ENCODE assay signal across 8 cellular contexts in the genomic region with DNA sequence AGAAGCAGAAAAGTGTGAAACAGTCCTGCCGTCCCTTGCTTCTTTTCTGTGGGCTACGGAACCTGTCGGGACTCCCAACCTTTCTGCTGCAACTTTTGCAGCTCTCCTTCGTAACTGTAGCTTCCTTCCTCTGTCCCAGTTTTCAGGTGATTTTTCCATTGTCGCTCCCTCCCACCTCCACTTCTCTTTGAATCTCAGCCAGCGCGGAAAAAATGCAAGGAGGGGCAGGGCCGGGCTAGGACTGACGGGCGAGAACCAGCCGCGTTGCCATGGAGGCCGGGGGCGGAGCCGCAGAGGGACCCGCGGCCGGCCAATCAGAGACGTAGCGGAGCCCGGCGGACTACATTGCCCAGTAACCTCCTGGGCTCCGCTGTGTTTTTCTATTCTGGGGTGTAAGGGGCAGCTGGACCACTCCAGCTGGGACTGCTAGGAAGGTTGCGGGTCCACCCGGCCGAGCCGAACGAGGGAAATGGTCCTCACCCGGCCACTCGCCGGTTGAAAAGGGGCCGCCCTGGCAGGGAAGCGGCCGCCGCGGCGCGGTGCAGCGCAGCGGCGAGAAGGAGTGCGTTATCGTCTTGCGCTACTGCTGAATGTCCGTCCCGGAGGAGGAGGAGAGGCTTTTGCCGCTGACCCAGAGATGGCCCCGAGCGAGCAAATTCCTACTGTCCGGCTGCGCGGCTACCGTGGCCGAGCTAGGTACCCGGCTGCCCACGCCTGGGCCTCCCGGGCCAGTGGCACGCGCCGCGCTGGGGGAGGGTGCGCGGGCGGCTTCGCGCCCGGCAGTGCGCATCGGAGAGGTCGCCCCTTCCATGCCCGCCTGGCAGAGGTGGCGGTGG. TPM values are rescaled to one million over a fixed set of nuclear protein-coding genes. Genes with fewer than 3 reads are reported as not detected.
DNase-seq lines count a peak whose midpoint lies in the region; ATAC-seq and TF ChIP-seq lines count a peak whose summit lies in the region.

A gene with protein sequence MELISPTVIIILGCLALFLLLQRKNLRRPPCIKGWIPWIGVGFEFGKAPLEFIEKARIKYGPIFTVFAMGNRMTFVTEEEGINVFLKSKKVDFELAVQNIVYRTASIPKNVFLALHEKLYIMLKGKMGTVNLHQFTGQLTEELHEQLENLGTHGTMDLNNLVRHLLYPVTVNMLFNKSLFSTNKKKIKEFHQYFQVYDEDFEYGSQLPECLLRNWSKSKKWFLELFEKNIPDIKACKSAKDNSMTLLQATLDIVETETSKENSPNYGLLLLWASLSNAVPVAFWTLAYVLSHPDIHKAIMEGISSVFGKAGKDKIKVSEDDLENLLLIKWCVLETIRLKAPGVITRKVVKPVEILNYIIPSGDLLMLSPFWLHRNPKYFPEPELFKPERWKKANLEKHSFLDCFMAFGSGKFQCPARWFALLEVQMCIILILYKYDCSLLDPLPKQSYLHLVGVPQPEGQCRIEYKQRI (minus strand): TSS at position 216 of the 836 bp plus-strand sequence. CDS start 236 bp downstream, outside the sequence.
A gene with protein sequence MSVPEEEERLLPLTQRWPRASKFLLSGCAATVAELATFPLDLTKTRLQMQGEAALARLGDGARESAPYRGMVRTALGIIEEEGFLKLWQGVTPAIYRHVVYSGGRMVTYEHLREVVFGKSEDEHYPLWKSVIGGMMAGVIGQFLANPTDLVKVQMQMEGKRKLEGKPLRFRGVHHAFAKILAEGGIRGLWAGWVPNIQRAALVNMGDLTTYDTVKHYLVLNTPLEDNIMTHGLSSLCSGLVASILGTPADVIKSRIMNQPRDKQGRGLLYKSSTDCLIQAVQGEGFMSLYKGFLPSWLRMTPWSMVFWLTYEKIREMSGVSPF (plus strand): TSS at position 373 of the 836 bp plus-strand sequence. CDS start 218 bp downstream, at position 591.

- ATAC-seq in activated naive CD4-positive, alpha-beta T cell treated with anti-CD3 and anti-CD28 coated beads, Interleukin-2, amount 50 U/mL, for 72 hours = peak; percentile 99 to 100

- H4K20me1 ChIP-seq in SK-N-SH (ENCODE audit: insufficient read depth) = no peaks in the 10 kb centered on the region

- peak within 1 kb of the TSS; percentile 96 for H3K4me2 ChIP-seq in SK-N-SH

- DNase-seq in ELF-1 (ENCODE audit: low read depth, low spot score) (peak; percentile 96), MV-4-11 (lab: John Stamatoyannopoulos, UW) (peak; percentile 63), SK-N-SH (peak; percentile 91), globus pallidus (ENCODE audit: low spot score) (peak; percentile 95), non-pigmented ciliary epithelial cell (ENCODE audit: low read depth) (peak; percentile 32), substantia nigra (lab: John Stamatoyannopoulos, UW) (peak; percentile 59 to 99 (median 91))
- DNase-seq in activated naive CD4-positive, alpha-beta T cell treated with anti-CD3 and anti-CD28 coated beads, Interleukin-2, amount 50 U/mL, for 72 hours (ENCODE audit: low spot score in 2 of 2) = peak; percentile 69 to 84

- no peak within 1 kb of the TSS for H3K9ac ChIP-seq in SK-N-SH

- H3K79me2 ChIP-seq in SK-N-SH (ENCODE audit: insufficient read depth) = no peaks in the 10 kb centered on the region

- no peaks in the 10 kb centered on the region for H3K27me3 ChIP-seq in SK-N-SH (ENCODE audit: insufficient read depth)

- no peaks in the 10 kb centered on the region for H3K9me2 ChIP-seq in SK-N-SH

- H3K27ac ChIP-seq in HEK293 (ENCODE audit: extremely low read depth, low read depth, low read length) (peak within 1 kb of the TSS; percentile 62; the same call in 1 of the 2 replicates), SK-N-SH (ENCODE audit: low read depth in 2 of 2, low read length in 1 of 2) (peak within 1 kb of the TSS in 1 of 2 experiments; percentile 70; a peak in 2 of 4 replicates), substantia nigra (ENCODE audit: low read depth, low read length, poor library complexity, severe bottlenecking) (peak within 1 kb of the TSS; percentile 96)

- under 1% methylated on average over 23 of the region's 72 CpGs for WGBS in SK-N-SH (ENCODE audit: low lambda C conversion rate)

- no peaks in the 10 kb centered on the region for H3F3A ChIP-seq in SK-N-SH (replicated peaks; ENCODE audit: insufficient read depth)

- TF ChIP-seq RAD21 in SK-N-SH (IDR thresholded peaks at IDR 0.05; ENCODE audit: low read length) = no peak

- CTCF ChIA-PET in HEK293 (lab: Yijun Ruan, JAX) = interaction anchor here (0.6 to 0.8 kb wide), 3 partner anchors 12 to 237 kb away, joined by 3 read pairs; no protein-coding TSS in a partner anchor
- CTCF ChIA-PET in SK-N-SH (lab: Yijun Ruan, JAX) = interaction anchor here (0.7 to 1.0 kb wide), 2 partner anchors 9 to 174 kb away, joined by 3 read pairs; no protein-coding TSS in a partner anchor

- H3K27ac Mint-ChIP-seq in activated naive CD4-positive, alpha-beta T cell treated with anti-CD3 and anti-CD28 coated beads, Interleukin-2, amount 50 U/mL, for 72 hours = peak within 1 kb of the TSS in 1 of 2 donors; percentile 12

- TF ChIP-seq CTCF in HEK293 (tag by site-specific recombination; IDR thresholded peaks at IDR 0.05) (peak; percentile 35; the same call in 1 of the 2 replicates), SK-N-SH (IDR thresholded peaks at IDR 0.05) (no peak)

- no peak for TF ChIP-seq EP300 in SK-N-SH (IDR thresholded peaks at IDR 0.05; ENCODE audit: borderline replicate concordance in 1 of 2, low read depth in 1 of 2, low read length in 1 of 2)

- H3K36me3 ChIP-seq in HEK293 (ENCODE audit: control insufficient read depth in 2 of 2, insufficient read depth in 1 of 2, low read length in 2 of 2) (peaks cover 5 to 12% of the 10 kb centered on the region in 2 experiments; a peak in 2 of 3 replicates), SK-N-SH (replicated peaks in 1 of 2; ENCODE audit: control insufficient read depth in 1 of 2, insufficient read depth in 2 of 2, low read length in 1 of 2) (no peaks in the 10 kb centered on the region)

- H3K4me1 ChIP-seq in HEK293 (ENCODE audit: control insufficient read depth, insufficient read depth, low read length) (peaks cover 17% of the 10 kb centered on the region; the same call in 1 of the 2 replicates), SK-N-SH (ENCODE audit: control insufficient read depth in 1 of 2, insufficient read depth in 2 of 2, low read depth in 1 of 2, low read length in 1 of 2) (peaks cover 0 to 3% of the 10 kb centered on the region in 2 experiments; a peak in 2 of 4 replicates)

- H3K9me3 ChIP-seq in HEK293 (ENCODE audit: control insufficient read depth, insufficient read depth, low read depth, low read length) (no peaks in the 10 kb centered on the region), SK-N-SH (peaks cover 7% of the 10 kb centered on the region; the same call in 1 of the 2 replicates)

- peaks cover 0 to 5% of the 10 kb centered on the region in 2 donors for H3K36me3 Mint-ChIP-seq in activated naive CD4-positive, alpha-beta T cell treated with anti-CD3 and anti-CD28 coated beads, Interleukin-2, amount 50 U/mL, for 72 hours

- H3K9me3 Mint-ChIP-seq in activated naive CD4-positive, alpha-beta T cell treated with anti-CD3 and anti-CD28 coated beads, Interleukin-2, amount 50 U/mL, for 72 hours = no peaks in the 10 kb centered on the region

- H3K4me3 ChIP-seq in HEK293 (ENCODE audit: low read depth, low read length) (peak within 1 kb of the TSS; percentile 78), SK-N-SH (ENCODE audit: low read depth in 2 of 2, low read length in 1 of 2) (peak within 1 kb of the TSS; percentile 77 to 87)

- peak within 1 kb of the TSS; percentile 93 for H2AFZ ChIP-seq in SK-N-SH (ENCODE audit: low read depth)

- POLR2A ChIA-PET in HEK293 (lab: Yijun Ruan, JAX) = interaction anchor here (0.8 to 1.2 kb wide), 3 partner anchors 9 to 562 kb away, joined by 3 read pairs; partner anchors contain the start of gene ENPP5
- POLR2A ChIA-PET in SK-N-SH (lab: Yijun Ruan, JAX) = no interaction called here

TF ChIP-seq in HEK293, 187 proteins besides CTCF, POLR2A, EP300 and RAD21 (continues in another document):
- TF ChIP-seq ZXDB (tag by site-specific recombination; IDR thresholded peaks at IDR 0.05) (peak; percentile 32; the same call in 1 of the 2 replicates), ZNF623 (tag by site-specific recombination; IDR thresholded peaks at IDR 0.05) (no peak), ZNF114 (tag by site-specific recombination; IDR thresholded peaks at IDR 0.05) (no peak), ZNF335 (tag by site-specific recombination; conservative IDR thresholded peaks at IDR 0.05) (peak; percentile 94), ZNF121 (tag by site-specific recombination; IDR thresholded peaks at IDR 0.05) (no peak), ZNF48 (tag by site-specific recombination; IDR thresholded peaks at IDR 0.05) (no peak), ZNF792 (tag by site-specific recombination; IDR thresholded peaks at IDR 0.05) (no peak), ZNF837 (tag by site-specific recombination; IDR thresholded peaks at IDR 0.05) (no peak), MYNN (tag by site-specific recombination; IDR thresholded peaks at IDR 0.05; ENCODE audit: borderline replicate concordance) (no peak), ZNF146 (tag by site-specific recombination; IDR thresholded peaks at IDR 0.05) (no peak)

TF ChIP-seq in SK-N-SH, 30 proteins besides CTCF, POLR2A, EP300 and RAD21:
- TF ChIP-seq PBX3 (IDR thresholded peaks at IDR 0.05) = peak; percentile 59
- no peak for TF ChIP-seq NFIC (IDR thresholded peaks at IDR 0.05; ENCODE audit: borderline replicate concordance)
TF ChIP-seq in SK-N-SH: peak in this region for 1.

RNA-seq across cellular contexts. Expression of the first gene that starts in this region (rescaled TPM):
- not detected in 2 replicates for polyA plus RNA-seq in SK-N-SH (2012; rRNA removed)
- polyA plus RNA-seq in SK-N-SH (2012; cell fraction: cytosol; rRNA removed) = 0.01 TPM in 1 of 2 replicates, not detected in the other
- not detected in 2 replicates for polyA plus RNA-seq in SK-N-SH (2012; cell fraction: nucleus; rRNA removed)
- total RNA-seq in activated naive CD4-positive, alpha-beta T cell treated with anti-CD3 and anti-CD28 coated beads, Interleukin-2, amount 50 U/mL, for 72 hours = not detected

RNA-seq across cellular contexts. Expression of the second gene that starts in this region (rescaled TPM):
- 0.66 and 1.7 TPM in 2 replicates for polyA plus RNA-seq in SK-N-SH (2012; rRNA removed)
- polyA plus RNA-seq in SK-N-SH (2012; cell fraction: cytosol; rRNA removed) = 0.35 and 0.82 TPM in 2 replicates
- 4.7 and 9.7 TPM in 2 replicates for polyA plus RNA-seq in SK-N-SH (2012; cell fraction: nucleus; rRNA removed)
- total RNA-seq in activated naive CD4-positive, alpha-beta T cell treated with anti-CD3 and anti-CD28 coated beads, Interleukin-2, amount 50 U/mL, for 72 hours = 1 to 10 TPM in 1 of 2 donors, under 1 TPM in 1; 0.64 to 1.9 TPM

Comparison
In these comparisons a context has a peak if more than half of its experiments do, and no peak if none do; other contexts are left out.
1. DNase-seq: peak in every context shown above with its lines; median percentile 96 in ELF-1; 95 in globus pallidus; 91 in SK-N-SH; 91 in substantia nigra; 76 in activated naive CD4-positive, alpha-beta T cell treated with anti-CD3 and anti-CD28 coated beads, Interleukin-2, amount 50 U/mL, for 72 hours; 63 in MV-4-11; 32 in non-pigmented ciliary epithelial cell.